23 cellular contexts compared by ENCODE assay signal in genomic region chr20:37622728-37623127, GRCh38.
A peak's percentile ranks its signal among the peaks of the same experiment; 100 is the strongest.
DNase-seq lines count a peak whose midpoint lies in the region; ATAC-seq, FAIRE-seq and TF ChIP-seq lines count a peak whose summit lies in the region.
"Had no signal": no experiment of that assay in that cellular context is flagged by ENCODE, and none has a peak within 500 bp of the region (broad histone marks: within the 10 kb centered on the region; RNA-seq: fewer than 3 reads in every experiment).

No MANE protein-coding gene starts in this region.

- no peak overlapping the region for H3K4me3 Mint-ChIP-seq in neural progenitor cell
- H3K4me3 Mint-ChIP-seq: CD14-positive monocyte; T-helper 1 cell treated with Interleukin-12 subunit alpha and Interleukin-12 subunit beta and Interleukin-4 antibody, amounts not matched to agents 30 μg/mL and 1 μg/mL, for 36 hours had no signal

- H3K36me3 ChIP-seq in K562 (ENCODE audit: control insufficient read depth, insufficient read depth, low read length) (no peaks in the 10 kb centered on the region), neural progenitor cell (no peaks in the 10 kb centered on the region)

- POLR2A ChIA-PET in K562 (lab: Yijun Ruan, JAX): interaction anchor here (0.6 to 1.2 kb wide), 2 partner anchors 232 to 741 kb away, joined by 3 to 4 read pairs; no protein-coding TSS in a partner anchor

- intact Hi-C loops in K562 (cut with micrococcal nuclease): no loop called here

- H3K4me1 Mint-ChIP-seq in neural progenitor cell: no peaks in the 10 kb centered on the region
- H3K4me1 Mint-ChIP-seq: CD14-positive monocyte had no signal

- no peak overlapping the region for H3K9ac ChIP-seq in K562 (ENCODE audit: insufficient read depth in 1 of 2, low read depth in 2 of 2, low read length in 2 of 2)
- H3K9ac ChIP-seq in neural progenitor cell: no peak overlapping the region
- H3K9ac ChIP-seq: SK-N-SH had no signal

- no peaks in the 10 kb centered on the region for H3K36me3 Mint-ChIP-seq in neural progenitor cell
- H3K36me3 Mint-ChIP-seq: CD14-positive monocyte had no signal

- CTCF ChIA-PET in K562 (lab: Yijun Ruan, JAX; ENCODE audit: low intra/inter-chr PET ratio): no interaction called here

- DNase-seq in DMS 273 (lab: John Stamatoyannopoulos, UW; ENCODE audit: unreplicated experiment): peak; percentile 21
- DNase-seq in DMS 273 treated with DMSO at 0.1 percent for 48 hours (lab: John Stamatoyannopoulos, UW): no peak
- peak; percentile 12 for DNase-seq in KBM-7
- DNase-seq in K562 (ENCODE audit: extremely low read depth in 1 of 4, low spot score in 3 of 4): no peak
- peak; percentile 21 for DNase-seq in neural progenitor cell (ENCODE audit: low spot score)
- no peak for DNase-seq in NCI-H2171 treated with DMSO at 0.1 percent for 48 hours (lab: John Stamatoyannopoulos, UW)
- DNase-seq in NCI-H1694 (lab: John Stamatoyannopoulos, UW): no peak
- DNase-seq: AML-193; GF-D8; Karpas-422; NCI-H1105 treated with DMSO at 0.1 percent for 48 hours; NCI-H1694 treated with DMSO at 0.1 percent for 48 hours; NCI-H2107; NCI-H345; NCI-H526; NK-92 treated with Interleukin-12 subunit alpha and Interleukin-12 subunit beta, amount 100 ng/mL, for 24 hours; Right ventricle myocardium superior; SK-N-SH had no signal

- no peaks in the 10 kb centered on the region for H3K9me3 Mint-ChIP-seq in neural progenitor cell
- H3K9me3 Mint-ChIP-seq: T-helper 1 cell treated with Interleukin-12 subunit alpha and Interleukin-12 subunit beta and Interleukin-4 antibody, amounts not matched to agents 30 μg/mL and 1 μg/mL, for 36 hours had no signal

- in situ Hi-C loops in KBM-7 (cut with MboI; ENCODE audit: low pct_unique_long_range_greater_than_20kb, low sequenced_read_pairs): no loop called here
- in situ Hi-C loops in K562 (cut with MboI): no loop called here

- no TSS peak for BruUV-seq in K562 (replicated peaks; lab: Mats Ljungman, UMichigan)

- H3K27ac ChIP-seq in K562 (ENCODE audit: extremely low read depth, low read depth, low read length) (no peak overlapping the region), neural progenitor cell (no peak overlapping the region)
- H3K27ac ChIP-seq: 22Rv1 had no signal

- ATAC-seq in K562: 0 out of 3 replicates have a peak, but pooled peaks have one; percentile 45
- no peak for ATAC-seq in HG03135 (IDR thresholded peaks at IDR 0.05; ENCODE audit: unreplicated experiment)

- no peaks in the 10 kb centered on the region for H3K79me2 ChIP-seq in K562 (ENCODE audit: control insufficient read depth, insufficient read depth, low read length)
- H3K79me2 ChIP-seq in neural progenitor cell (ENCODE audit: low read depth): no peaks in the 10 kb centered on the region

- H3K27me3 Mint-ChIP-seq in neural progenitor cell (ENCODE audit: insufficient read depth, low read depth): peaks cover 35% of the 10 kb centered on the region

- TF ChIP-seq RAD21 in K562 (CRISPR knock-in tag; conservative IDR thresholded peaks at IDR 0.05 in 1 of 2, IDR thresholded peaks at IDR 0.05 in 1 of 2): no peak

- H3K4me2 ChIP-seq in K562 (ENCODE audit: insufficient read depth, low read length) (no peak overlapping the region), neural progenitor cell (no peak overlapping the region)
- H3K4me2 ChIP-seq: SK-N-SH had no signal

- no peaks in the 10 kb centered on the region for H3F3A ChIP-seq in neural progenitor cell (ENCODE audit: low read depth)

- H4K20me1 ChIP-seq in K562 (replicated peaks; ENCODE audit: control insufficient read depth, insufficient read depth, low read length) (peaks cover 6% of the 10 kb centered on the region; the same call in 1 of the 2 replicates), neural progenitor cell (ENCODE audit: low read depth) (peaks cover 7% of the 10 kb centered on the region)

- no peak for TF ChIP-seq EP300 in K562 (IDR thresholded peaks at IDR 0.05; ENCODE audit: low read length)

- FAIRE-seq in K562 (lab: Jason Lieb, UNC): no peak
- FAIRE-seq: RCC 7860 had no signal

- no peak overlapping the region for H3K27ac Mint-ChIP-seq in neural progenitor cell
- H3K27ac Mint-ChIP-seq: CD14-positive monocyte; T-helper 1 cell treated with Interleukin-12 subunit alpha and Interleukin-12 subunit beta and Interleukin-4 antibody, amounts not matched to agents 30 μg/mL and 1 μg/mL, for 36 hours had no signal

- WGBS in K562 (ENCODE audit: insufficient coverage, low coverage, missing lambda C conversion rate): 5% methylated on average over 5 of the region's 5 CpGs

- H3K9me3 ChIP-seq in K562 (replicated peaks; ENCODE audit: control insufficient read depth, insufficient read depth, low read depth, low read length) (no peaks in the 10 kb centered on the region), neural progenitor cell (ENCODE audit: low read depth) (no peaks in the 10 kb centered on the region)
- H3K9me3 ChIP-seq: SK-N-SH had no signal

- H2AFZ ChIP-seq in K562 (ENCODE audit: low read depth, low read length) (no peak overlapping the region), neural progenitor cell (replicated peaks) (no peak overlapping the region)

- H3K4me3 ChIP-seq in K562: no peak overlapping the region
- H3K4me3 ChIP-seq in neural progenitor cell: no peak overlapping the region

- H3K4me1 ChIP-seq in K562 (replicated peaks in 1 of 2; ENCODE audit: control insufficient read depth in 2 of 2, insufficient read depth in 2 of 2, low read length in 2 of 2): peaks cover 0 to 2% of the 10 kb centered on the region in 2 experiments; a peak in 2 of 5 replicates
- H3K4me1 ChIP-seq in neural progenitor cell: no peaks in the 10 kb centered on the region

- H3K27me3 ChIP-seq in K562 (ENCODE audit: control insufficient read depth in 2 of 2, insufficient read depth in 2 of 2, low read length in 2 of 2) (peaks cover 0 to 14% of the 10 kb centered on the region in 2 experiments; a peak in 2 of 5 replicates), neural progenitor cell (peaks cover 55% of the 10 kb centered on the region)

- H3K9me1 ChIP-seq in K562 (ENCODE audit: control insufficient read depth, insufficient read depth, low read length): no peaks in the 10 kb centered on the region

- no peak for TF ChIP-seq CTCF in K562 (IDR thresholded peaks at IDR 0.05 in 2 of 3, conservative IDR thresholded peaks at IDR 0.05 in 1 of 3; ENCODE audit: insufficient read depth in 2 of 3, low read depth in 1 of 3, low read length in 3 of 3)
- TF ChIP-seq CTCF in neural progenitor cell (IDR thresholded peaks at IDR 0.05): no peak

- no peak for TF ChIP-seq POLR2A in K562 (conservative IDR thresholded peaks at IDR 0.05)

TF ChIP-seq in K562, 482 proteins besides CTCF, POLR2A, EP300 and RAD21:
- TF ChIP-seq ZNF12 (CRISPR knock-in tag; IDR thresholded peaks at IDR 0.05) (no peak), USF2 (CRISPR knock-in tag; IDR thresholded peaks at IDR 0.05) (0 out of 2 replicates have a peak, but pooled peaks have one; percentile 5)
TF ChIP-seq in K562: peak in this region for 1.

Comparison
In these comparisons a context has a peak if more than half of its experiments do, and no peak if none do; other contexts are left out.
1. DNase-seq: peak in DMS 273 (single experiment), KBM-7 (single experiment) and neural progenitor cell (single experiment); none in DMS 273 treated with DMSO at 0.1 percent for 48 hours (single experiment), K562 (0 of 4), NCI-H2171 treated with DMSO at 0.1 percent for 48 hours (single experiment) and NCI-H1694 (single experiment).